ENCODE assay signal across 28 cellular contexts in the genomic region with DNA sequence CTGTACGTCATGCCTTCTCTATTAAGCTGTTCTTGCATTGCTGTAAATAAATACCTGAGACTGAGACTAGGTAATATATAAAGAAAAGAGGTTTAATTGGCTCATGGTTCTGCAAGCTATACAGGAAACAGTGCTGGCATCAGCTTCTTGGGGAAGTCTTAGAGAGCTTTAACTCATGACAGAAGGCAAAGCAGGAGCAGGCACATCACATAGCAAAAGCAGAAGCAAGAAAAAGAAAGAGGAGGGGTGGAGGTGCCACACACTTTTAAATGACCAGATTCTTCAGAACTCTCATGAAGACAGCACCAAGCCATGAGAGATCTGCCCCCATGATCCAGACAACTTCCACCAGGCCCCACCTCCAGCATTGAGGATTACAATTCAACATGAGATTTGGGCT. TPM values are rescaled to one million over a fixed set of nuclear protein-coding genes. Genes with fewer than 3 reads are reported as not detected.
"Had no signal": no experiment of that assay in that cellular context is flagged by ENCODE, and none has a peak within 500 bp of the region (broad histone marks: within the 10 kb centered on the region; RNA-seq: fewer than 3 reads in every experiment).

No MANE protein-coding gene starts in this region.

- H3K27ac ChIP-seq: brain microvascular endothelial cell, coronary artery, epithelial cell of prostate, esophagus squamous epithelium, gastroesophageal sphincter, VCaP had no signal

- H3K4me3 ChIP-seq: coronary artery, esophagus squamous epithelium, gastroesophageal sphincter had no signal

- H3K36me3 ChIP-seq: brain microvascular endothelial cell, esophagus squamous epithelium, gastroesophageal sphincter had no signal

- H3K27me3 ChIP-seq: brain microvascular endothelial cell, esophagus squamous epithelium, gastroesophageal sphincter had no signal

- H3K9me3 Mint-ChIP-seq: activated CD8-positive, alpha-beta T cell treated with anti-CD3 and anti-CD28 coated beads for 36 hours; activated T-cell treated with anti-CD3 and anti-CD28 coated beads, Interleukin-2, amount 50 U/mL, for 4 hours; activated T-helper 17 cell treated with anti-CD3 and anti-CD28 coated beads, Interleukin-2, amount 50 U/mL, for 72 hours; central memory CD8-positive, alpha-beta T cell; dendritic cell treated with granulocyte-macrophage colony-stimulating factor and Interleukin-4, amounts not matched to agents 40 ng/mL and 50 ng/mL, for 4 days had no signal

- ATAC-seq: activated CD4-positive, CD25-positive, alpha-beta regulatory T cell treated with anti-CD3 and anti-CD28 coated beads, Interleukin-2, amount 50 U/mL, for 24 hours; activated CD8-positive, alpha-beta T cell treated with anti-CD3 and anti-CD28 coated beads for 36 hours; activated T-cell treated with anti-CD3 and anti-CD28 coated beads, Interleukin-2, amount 50 U/mL, for 4 hours; activated T-helper 17 cell treated with anti-CD3 and anti-CD28 coated beads, Interleukin-2, amount 50 U/mL, for 72 hours; gastroesophageal sphincter; WTC11 had no signal

- H3K27ac Mint-ChIP-seq: activated CD8-positive, alpha-beta T cell treated with anti-CD3 and anti-CD28 coated beads for 36 hours; activated naive CD8-positive, alpha-beta T cell; activated T-helper 17 cell treated with anti-CD3 and anti-CD28 coated beads, Interleukin-2, amount 50 U/mL, for 72 hours; dendritic cell treated with granulocyte-macrophage colony-stimulating factor and Interleukin-4, amounts not matched to agents 40 ng/mL and 50 ng/mL, for 4 days; WTC11 had no signal

- H3K9me3 ChIP-seq: esophagus squamous epithelium, gastroesophageal sphincter had no signal

- H3K4me3 Mint-ChIP-seq: activated CD8-positive, alpha-beta T cell treated with anti-CD3 and anti-CD28 coated beads for 36 hours; activated naive CD8-positive, alpha-beta T cell; activated T-cell treated with anti-CD3 and anti-CD28 coated beads, Interleukin-2, amount 50 U/mL, for 4 hours; activated T-helper 17 cell treated with anti-CD3 and anti-CD28 coated beads, Interleukin-2, amount 50 U/mL, for 72 hours; central memory CD8-positive, alpha-beta T cell; dendritic cell treated with granulocyte-macrophage colony-stimulating factor and Interleukin-4, amounts not matched to agents 40 ng/mL and 50 ng/mL, for 4 days; WTC11 had no signal

- H3K4me1 ChIP-seq: gastroesophageal sphincter had no signal

- DNase-seq: activated CD4-positive, alpha-beta T cell treated with anti-CD3 and anti-CD28 coated beads for 48 hours; activated CD4-positive, alpha-beta T cell treated with anti-CD3 and anti-CD28 coated beads, Interleukin-2, amount 50 U/mL, for 1 hour; activated CD4-positive, alpha-beta T cell treated with anti-CD3 and anti-CD28 coated beads, Interleukin-2, amount 50 U/mL, for 48 hours; activated CD8-positive, alpha-beta memory T cell treated with anti-CD3 and anti-CD28 coated beads for 24 hours; activated CD8-positive, alpha-beta T cell treated with anti-CD3 and anti-CD28 coated beads for 36 hours; activated effector memory CD4-positive, alpha-beta T cell treated with Interleukin-2 at 50 U/mL for 16 hours; activated gamma-delta T cell treated with Interleukin-2 at 50 U/mL for 16 hours; activated naive CD4-positive, alpha-beta T cell treated with anti-CD3 and anti-CD28 coated beads, Interleukin-2, amount 50 U/mL, for 16 hours; activated naive CD4-positive, alpha-beta T cell treated with Interleukin-2 at 50 U/mL for 16 hours; activated T-cell treated with anti-CD3 and anti-CD28 coated beads, Interleukin-2, amount 50 U/mL, for 4 hours; amniotic stem cell; anterior cingulate cortex; brain microvascular endothelial cell; effector CD8-positive, alpha-beta T cell; esophagus squamous epithelium; foreskin melanocyte; T-helper 2 cell had no signal

- H3K27me3 Mint-ChIP-seq: activated CD8-positive, alpha-beta T cell treated with anti-CD3 and anti-CD28 coated beads for 36 hours; activated naive CD8-positive, alpha-beta T cell; activated T-helper 17 cell treated with anti-CD3 and anti-CD28 coated beads, Interleukin-2, amount 50 U/mL, for 72 hours; central memory CD8-positive, alpha-beta T cell; dendritic cell treated with granulocyte-macrophage colony-stimulating factor and Interleukin-4, amounts not matched to agents 40 ng/mL and 50 ng/mL, for 4 days had no signal

RNA-seq across cellular contexts. Expression of a gene that starts 36.5 kb away (rescaled TPM):
- polyA plus RNA-seq: fibroblast of lung had no signal
